In the genomic region with DNA sequence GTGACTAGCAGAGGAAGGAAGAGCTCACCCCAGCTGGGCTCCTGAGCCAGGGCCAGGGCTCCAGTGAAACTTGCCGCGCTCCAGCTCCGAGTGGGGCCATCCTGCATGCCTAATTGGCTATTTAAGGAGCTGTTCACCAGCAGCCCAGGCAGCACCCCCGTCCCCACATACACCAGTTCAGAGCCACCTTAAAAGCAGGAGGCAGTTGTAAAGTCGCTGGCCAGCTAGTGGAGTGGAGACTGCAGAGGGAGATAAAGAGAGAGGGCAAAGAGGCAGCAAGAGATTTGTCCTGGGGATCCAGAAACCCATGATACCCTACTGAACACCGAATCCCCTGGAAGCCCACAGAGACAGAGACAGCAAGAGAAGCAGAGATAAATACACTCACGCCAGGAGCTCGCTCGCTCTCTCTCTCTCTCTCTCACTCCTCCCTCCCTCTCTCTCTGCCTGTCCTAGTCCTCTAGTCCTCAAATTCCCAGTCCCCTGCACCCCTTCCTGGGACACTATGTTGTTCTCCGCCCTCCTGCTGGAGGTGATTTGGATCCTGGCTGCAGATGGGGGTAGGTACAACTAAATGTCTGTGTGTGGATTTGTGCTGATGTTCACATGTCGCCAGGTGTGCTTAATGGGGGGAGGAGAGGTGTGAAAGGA, we compare ENCODE assay signal across 10 cellular contexts. TPM values are rescaled to one million over a fixed set of nuclear protein-coding genes. Genes with fewer than 3 reads are reported as not detected.
A peak's percentile ranks its signal among the peaks of the same experiment; 100 is the strongest.
DNase-seq lines count a peak whose midpoint lies in the region; ATAC-seq and TF ChIP-seq lines count a peak whose summit lies in the region.
"Had no signal": no experiment of that assay in that cellular context is flagged by ENCODE, and none has a peak within 500 bp of the region (broad histone marks: within the 10 kb centered on the region; RNA-seq: fewer than 3 reads in every experiment).

A gene (plus strand): TSS at position 151 of the 651 bp plus-strand sequence. CDS start 355 bp downstream, at position 506.

- TF ChIP-seq CTCF in cardiac muscle cell (IDR thresholded peaks at IDR 0.05; ENCODE audit: low read depth, low read length): no peak

- H3K9me3 ChIP-seq in SK-N-MC (ENCODE audit: low read depth, low read length): no peaks in the 10 kb centered on the region
- no peaks in the 10 kb centered on the region for H3K9me3 ChIP-seq in cardiac muscle cell (ENCODE audit: low read depth)
- H3K9me3 ChIP-seq: colonic mucosa had no signal

- DNase-seq in DMS 273 (lab: John Stamatoyannopoulos, UW; ENCODE audit: unreplicated experiment): peak; percentile 66
- no peak for DNase-seq in SK-N-MC (ENCODE audit: low read depth, low spot score)
- DNase-seq in cardiac muscle cell (ENCODE audit: low read depth in 1 of 2, low spot score in 1 of 2): peak in 1 of 2 donors; percentile 89
- peak in 48 of 56 donors; percentile 20 to 78 (median 55) for DNase-seq in nucleus accumbens (lab: John Stamatoyannopoulos, UW)
- no peak for DNase-seq in DMS153 treated with DMSO at 0.1 percent for 48 hours (lab: John Stamatoyannopoulos, UW; ENCODE audit: unreplicated experiment)
- no peak for DNase-seq in NCI-H1105 (lab: John Stamatoyannopoulos, UW)
- DNase-seq in A172 (ENCODE audit: low spot score): no peak
- DNase-seq: colonic mucosa, NCI-H2029 treated with DMSO at 0.1 percent for 48 hours had no signal

- peak within 1 kb of the TSS; percentile 74 for H3K4me3 ChIP-seq in SK-N-MC
- peak within 1 kb of the TSS; percentile 61 for H3K4me3 ChIP-seq in cardiac muscle cell

- H3K27me3 ChIP-seq in cardiac muscle cell: no peaks in the 10 kb centered on the region

- no peak for ATAC-seq in GM19467 (IDR thresholded peaks at IDR 0.05; ENCODE audit: unreplicated experiment)

- H3K4me1 ChIP-seq in cardiac muscle cell (ENCODE audit: low read depth): peaks cover 34% of the 10 kb centered on the region

- H3K36me3 ChIP-seq in SK-N-MC (ENCODE audit: insufficient read depth, low read length) (no peaks in the 10 kb centered on the region), cardiac muscle cell (no peaks in the 10 kb centered on the region)
- H3K36me3 ChIP-seq: colonic mucosa had no signal

- peak within 1 kb of the TSS; percentile 78; the same call in 1 of the 2 replicates for H3K27ac ChIP-seq in SK-N-MC
- peak within 1 kb of the TSS; percentile 88 for H3K27ac ChIP-seq in cardiac muscle cell
- H3K27ac ChIP-seq: colonic mucosa had no signal

- peak within 1 kb of the TSS; percentile 66 for H3K9ac ChIP-seq in SK-N-MC (ENCODE audit: insufficient read length)

RNA-seq across cellular contexts. Expression of the gene that starts here (rescaled TPM):
- 34.8 and 46.1 TPM in 2 replicates for total RNA-seq in cardiac muscle cell
- 68.2 and 133 TPM in 2 replicates for polyA plus RNA-seq in cardiac muscle cell
- not detected in 2 replicates for total RNA-seq in A172 (2014; rRNA removed; shearing (Covaris generic))

Comparison
In these comparisons a context has a peak if more than half of its experiments do, and no peak if none do; other contexts are left out.
1. RNA of the gene that starts here (total RNA-seq): 34.8 to 46.1 TPM in cardiac muscle cell; not detected in A172; every median in the first group is over 10 times any median in the second.
2. DNase-seq: peak in DMS 273 (single experiment) and nucleus accumbens (48 of 56); none in SK-N-MC (single experiment), DMS153 treated with DMSO at 0.1 percent for 48 hours (single experiment), NCI-H1105 (single experiment) and A172 (single experiment).